Comparison of ENCODE assay signal across 12 cellular contexts in the genomic region with DNA sequence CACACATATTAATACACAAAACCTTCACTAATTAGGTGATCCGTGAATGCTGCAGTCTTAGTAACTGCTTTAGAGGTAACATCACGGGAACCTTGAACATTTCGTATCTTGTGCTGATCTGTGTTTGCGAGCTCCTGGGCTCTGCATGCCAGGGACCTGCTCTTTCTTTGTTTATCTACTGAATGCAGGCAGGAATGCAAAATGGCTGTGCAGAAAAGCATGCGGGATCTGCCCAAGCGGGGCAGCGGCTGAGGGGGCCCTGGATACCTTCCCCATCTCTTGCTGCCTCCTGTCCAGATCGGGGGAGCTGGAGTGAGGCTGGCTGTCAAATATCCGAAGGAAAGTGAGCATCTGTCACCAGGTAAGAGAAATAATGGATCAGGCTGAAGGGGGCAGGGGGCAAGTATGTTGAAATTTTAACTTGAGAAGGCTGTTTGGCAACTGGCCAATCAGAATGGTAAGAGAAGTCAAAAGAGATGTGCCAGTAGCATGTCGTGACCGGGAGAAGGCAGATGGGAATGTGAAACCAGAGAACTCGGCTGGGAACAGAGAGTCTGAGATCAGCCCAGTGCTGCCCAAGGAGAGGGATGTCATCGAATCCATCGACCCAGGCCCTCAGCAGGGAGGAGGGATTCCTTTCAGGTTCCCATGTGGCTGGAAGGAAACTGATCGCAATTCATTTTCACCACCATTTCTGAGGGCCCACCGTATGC.
DNase-seq lines count a peak whose midpoint lies in the region; ATAC-seq, FAIRE-seq and TF ChIP-seq lines count a peak whose summit lies in the region.
"Had no signal": no experiment of that assay in that cellular context is flagged by ENCODE, and none has a peak within 500 bp of the region (broad histone marks: within the 10 kb centered on the region; RNA-seq: fewer than 3 reads in every experiment).

No MANE protein-coding gene starts in this region.

- FAIRE-seq in bronchial epithelial cell (lab: Jason Lieb, UNC), result no peak

- no peaks in the 10 kb centered on the region for H3K36me3 ChIP-seq in bronchial epithelial cell (ENCODE audit: control insufficient read depth, insufficient read depth, low read length)

- H3K9me3 Mint-ChIP-seq in CD14-positive monocyte (no peaks in the 10 kb centered on the region), mesothelial cell of epicardium (no peaks in the 10 kb centered on the region)
- H3K9me3 Mint-ChIP-seq: central memory CD8-positive, alpha-beta T cell; T-cell had no signal

- no peak for ATAC-seq in HG02642 (IDR thresholded peaks at IDR 0.05; ENCODE audit: poor library complexity, unreplicated experiment)
- ATAC-seq: T-cell had no signal

- H3K4me3 Mint-ChIP-seq in CD14-positive monocyte, result no peak overlapping the region
- H3K4me3 Mint-ChIP-seq in mesothelial cell of epicardium, result peak overlapping the region; percentile 43
- H3K4me3 Mint-ChIP-seq: B cell; central memory CD8-positive, alpha-beta T cell; T-cell had no signal

- intact Hi-C loops in CD14-positive monocyte (cut with micrococcal nuclease), result loop anchor here in 1 of 2 donors (10.0 kb wide), 1 partner anchor 50 kb away; no protein-coding TSS in a partner anchor

- H3K27ac Mint-ChIP-seq in CD14-positive monocyte (peak overlapping the region; percentile 73 to 92 (median 90)), mesothelial cell of epicardium (peak overlapping the region; percentile 99)
- H3K27ac Mint-ChIP-seq: B cell, T-cell had no signal

- no peak for DNase-seq in CD14-positive monocyte (ENCODE audit: low spot score)
- DNase-seq in NCI-H128 (lab: John Stamatoyannopoulos, UW; ENCODE audit: unreplicated experiment), result peak; percentile 75
- peak; percentile 61 for DNase-seq in bronchial epithelial cell (ENCODE audit: low read depth)
- peak in 1 of 2 experiments; percentile 57 for DNase-seq in mesothelial cell of epicardium (ENCODE audit: low spot score in 2 of 2, unreplicated experiment in 2 of 2)
- DNase-seq in activated CD4-positive, CD25-positive, alpha-beta regulatory T cell treated with anti-CD3 and anti-CD28 coated beads, Interleukin-2, amount 50 U/mL, for 72 hours, result no peak
- no peak for DNase-seq in mucosa of gallbladder (ENCODE audit: low spot score)
- DNase-seq in foreskin melanocyte, result no peak
- DNase-seq: NCI-H1930, T-cell had no signal

- TF ChIP-seq CTCF in CD14-positive monocyte (IDR thresholded peaks at IDR 0.05) (no peak), bronchial epithelial cell (IDR thresholded peaks at IDR 0.05; ENCODE audit: insufficient read depth, low read length, severe bottlenecking) (no peak), mesothelial cell of epicardium (IDR thresholded peaks at IDR 0.05; ENCODE audit: unreplicated experiment) (no peak)

- H3K4me1 Mint-ChIP-seq in CD14-positive monocyte (peaks cover 49% of the 10 kb centered on the region), mesothelial cell of epicardium (peaks cover 55% of the 10 kb centered on the region)
- H3K4me1 Mint-ChIP-seq: B cell; central memory CD8-positive, alpha-beta T cell; T-cell had no signal

- no peak overlapping the region for H3K4me3 ChIP-seq in bronchial epithelial cell (ENCODE audit: low read depth, low read length)

- H3K27me3 ChIP-seq in bronchial epithelial cell (ENCODE audit: control insufficient read depth, insufficient read depth, low read length), result no peaks in the 10 kb centered on the region

- H3K27me3 Mint-ChIP-seq in CD14-positive monocyte (ENCODE audit: low read depth in 3 of 3) (peaks cover 1 to 12% (median 2%) of the 10 kb centered on the region in 3 donors), mesothelial cell of epicardium (ENCODE audit: low read depth) (no peaks in the 10 kb centered on the region)
- H3K27me3 Mint-ChIP-seq: T-cell had no signal

- H3K36me3 Mint-ChIP-seq in CD14-positive monocyte (peaks cover 5 to 9% of the 10 kb centered on the region in 2 donors), mesothelial cell of epicardium (peaks cover 13% of the 10 kb centered on the region)
- H3K36me3 Mint-ChIP-seq: T-cell had no signal

Comparison
In these comparisons a context has a peak if more than half of its experiments do, and no peak if none do; other contexts are left out.
1. DNase-seq: peak in NCI-H128 (single experiment) and bronchial epithelial cell (single experiment); none in CD14-positive monocyte (single experiment), activated CD4-positive, CD25-positive, alpha-beta regulatory T cell treated with anti-CD3 and anti-CD28 coated beads, Interleukin-2, amount 50 U/mL, for 72 hours (single experiment), mucosa of gallbladder (single experiment) and foreskin melanocyte (single experiment).